7 cellular contexts compared by ENCODE assay signal in the genomic region with DNA sequence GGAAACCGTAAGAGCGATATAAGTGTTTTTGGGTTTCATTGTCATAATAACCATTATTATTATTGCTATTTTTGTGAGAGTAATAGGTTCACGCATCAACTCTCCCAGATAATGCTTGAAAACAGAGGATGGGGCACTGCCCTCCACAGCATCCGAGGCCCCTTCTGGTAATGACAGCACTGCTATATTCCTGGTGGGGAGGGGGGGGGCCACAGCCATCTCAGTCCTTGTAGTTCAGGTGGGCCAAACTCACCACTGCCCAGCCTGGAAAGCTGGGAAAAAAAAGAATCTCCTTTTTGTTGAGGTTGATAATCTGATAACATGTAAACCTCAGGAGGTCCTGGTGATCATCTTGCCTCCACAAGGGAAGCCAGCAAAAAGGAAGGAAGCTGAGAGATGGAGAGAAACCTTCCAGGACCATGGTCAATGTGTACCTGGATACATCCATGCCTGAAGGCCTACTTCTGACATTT. TPM values are rescaled to one million over a fixed set of nuclear protein-coding genes. Genes with fewer than 3 reads are reported as not detected.
DNase-seq lines count a peak whose midpoint lies in the region; ATAC-seq, FAIRE-seq and TF ChIP-seq lines count a peak whose summit lies in the region.

No MANE protein-coding gene starts in this region.

- H3K9me3 ChIP-seq in HUES64 (ENCODE audit: insufficient read depth, low read depth, low read length) (no peaks in the 10 kb centered on the region), keratinocyte (ENCODE audit: control insufficient read depth, low read depth, low read length) (no peaks in the 10 kb centered on the region)

- ATAC-seq in stimulated activated naive CD8-positive, alpha-beta T cell treated with anti-CD3 and anti-CD28 coated beads, Interleukin-15, amount 100 ng/mL, for 72 hours, result no peak

- no peaks in the 10 kb centered on the region for H3K36me3 Mint-ChIP-seq in activated naive CD8-positive, alpha-beta T cell

- TF ChIP-seq CTCF in keratinocyte (optimal IDR thresholded peaks at IDR 0.05 in 1 of 3, IDR thresholded peaks at IDR 0.05 in 1 of 3, conservative IDR thresholded peaks at IDR 0.05 in 1 of 3; ENCODE audit: extremely low read depth in 1 of 3, insufficient read depth in 2 of 3, low read length in 3 of 3), result no peak

- H3K36me3 ChIP-seq in HUES64 (ENCODE audit: insufficient read depth, low read length), result no peaks in the 10 kb centered on the region; the same call in 1 of the 2 replicates
- H3K36me3 ChIP-seq in keratinocyte (ENCODE audit: control insufficient read depth in 2 of 2, extremely low read depth in 1 of 2, insufficient read depth in 2 of 2, low read length in 2 of 2), result peaks cover 0 to 2% of the 10 kb centered on the region in 2 experiments

- H3K27me3 ChIP-seq in HUES64 (ENCODE audit: insufficient read depth, low read length) (no peaks in the 10 kb centered on the region), keratinocyte (ENCODE audit: control insufficient read depth, extremely low read depth, insufficient read depth, low read length) (no peaks in the 10 kb centered on the region)

- no peak for FAIRE-seq in keratinocyte (lab: Jason Lieb, UNC)

- no peaks in the 10 kb centered on the region for H3K27me3 Mint-ChIP-seq in activated naive CD8-positive, alpha-beta T cell
- H3K27me3 Mint-ChIP-seq in stimulated activated naive CD8-positive, alpha-beta T cell treated with anti-CD3 and anti-CD28 coated beads, Interleukin-15, amount 100 ng/mL, for 72 hours, result no peaks in the 10 kb centered on the region

- DNase-seq in keratinocyte (ENCODE audit: low read depth, low spot score) (no peak), foreskin melanocyte (no peak), NCI-H2081 (lab: John Stamatoyannopoulos, UW) (no peak), dedifferentiated amniotic fluid mesenchymal stem cell (ENCODE audit: extremely low spot score) (no peak)
- DNase-seq in stimulated activated naive CD8-positive, alpha-beta T cell treated with anti-CD3 and anti-CD28 coated beads, Interleukin-15, amount 100 ng/mL, for 72 hours, result no peak

- H3K4me3 Mint-ChIP-seq in activated naive CD8-positive, alpha-beta T cell, result peak overlapping the region; percentile 97
- peak overlapping the region; percentile 90 to 98 for H3K4me3 Mint-ChIP-seq in stimulated activated naive CD8-positive, alpha-beta T cell treated with anti-CD3 and anti-CD28 coated beads, Interleukin-15, amount 100 ng/mL, for 72 hours

- H3K27ac Mint-ChIP-seq in activated naive CD8-positive, alpha-beta T cell, result peak overlapping the region; percentile 96
- peak overlapping the region; percentile 98 to 99 for H3K27ac Mint-ChIP-seq in stimulated activated naive CD8-positive, alpha-beta T cell treated with anti-CD3 and anti-CD28 coated beads, Interleukin-15, amount 100 ng/mL, for 72 hours

- peaks cover 16% of the 10 kb centered on the region for H3K79me2 ChIP-seq in keratinocyte (ENCODE audit: control insufficient read depth, insufficient read depth, low read length)

- no peaks in the 10 kb centered on the region for H4K20me1 ChIP-seq in keratinocyte (ENCODE audit: control insufficient read depth, extremely low read depth, insufficient read depth, low read length)

- no peaks in the 10 kb centered on the region for H3K9me1 ChIP-seq in keratinocyte (ENCODE audit: control insufficient read depth, extremely low read depth, insufficient read depth, low read length)

- peak overlapping the region; percentile 52 for H3K4me2 ChIP-seq in keratinocyte (ENCODE audit: control insufficient read depth, extremely low read depth, insufficient read depth, low read depth, low read length)

- H3K9me3 Mint-ChIP-seq in activated naive CD8-positive, alpha-beta T cell (ENCODE audit: low read depth), result no peaks in the 10 kb centered on the region
- no peaks in the 10 kb centered on the region for H3K9me3 Mint-ChIP-seq in stimulated activated naive CD8-positive, alpha-beta T cell treated with anti-CD3 and anti-CD28 coated beads, Interleukin-15, amount 100 ng/mL, for 72 hours

- H3K4me1 ChIP-seq in HUES64 (ENCODE audit: insufficient read depth, low read length) (0 out of 2 replicates have a peak, but pooled peaks cover 4% of the 10 kb centered on the region), keratinocyte (ENCODE audit: control insufficient read depth, extremely low read depth, insufficient read depth, low read length) (peaks cover 7% of the 10 kb centered on the region)

- H3K9ac ChIP-seq in HUES64 (ENCODE audit: low read depth, low read length) (no peak overlapping the region), keratinocyte (ENCODE audit: control insufficient read depth, extremely low read depth, insufficient read depth, low read length) (peak overlapping the region; percentile 97)

- H2AFZ ChIP-seq in keratinocyte (ENCODE audit: control insufficient read depth, low read length), result peak overlapping the region; percentile 88

- 93% methylated on average over 3 of the region's 4 CpGs for WGBS in HUES64

- peaks cover 11% of the 10 kb centered on the region for H3K4me1 Mint-ChIP-seq in activated naive CD8-positive, alpha-beta T cell (ENCODE audit: low read depth)
- peaks cover 33% of the 10 kb centered on the region for H3K4me1 Mint-ChIP-seq in stimulated activated naive CD8-positive, alpha-beta T cell treated with anti-CD3 and anti-CD28 coated beads, Interleukin-15, amount 100 ng/mL, for 72 hours

- no peak overlapping the region for H3K27ac ChIP-seq in HUES64 (ENCODE audit: low read depth, low read length)
- H3K27ac ChIP-seq in keratinocyte (ENCODE audit: control insufficient read depth, insufficient read depth, low read length), result peak overlapping the region; percentile 91

- dilution Hi-C loops in keratinocyte (cut with MboI; ENCODE audit: extremely low pct_ligation_motif_present, low sequenced_read_pairs), result no loop called here

- H3K4me3 ChIP-seq in HUES64 (ENCODE audit: low read length) (peak overlapping the region; percentile 84), keratinocyte (ENCODE audit: control insufficient read depth in 2 of 3, extremely low read depth in 1 of 3, insufficient read depth in 2 of 3, low read depth in 1 of 3, low read length in 3 of 3) (peak overlapping the region; percentile 82 to 89 (median 89))

RNA-seq across cellular contexts. Expression of a gene that starts 0.7 kb away (rescaled TPM):
- 3.0 TPM for polyA plus RNA-seq in HUES64 (2013, experiment 1 of 2)
- polyA plus RNA-seq in HUES64 (2013, experiment 2 of 2), result 4.1 TPM
- 0.71 to 1.5 TPM (median 1.4 TPM) in 3 replicates for polyA plus RNA-seq in keratinocyte
- polyA plus RNA-seq in keratinocyte (2011; ENCODE audit: low read depth), result 0.29 TPM
- polyA plus RNA-seq in keratinocyte (2011; cell fraction: cytosol; rRNA removed), result 0.60 and 1.6 TPM in 2 replicates
- 0.83 and 1.1 TPM in 2 replicates for polyA plus RNA-seq in keratinocyte (2011; cell fraction: nucleus; rRNA removed)
- 2.2 and 2.6 TPM in 2 replicates for polyA plus RNA-seq in keratinocyte (2012; ENCODE audit: low replicate concordance)
- 0.22 to 0.79 TPM (median 0.69 TPM) in 3 replicates for polyA minus RNA-seq in keratinocyte
- not detected for polyA minus RNA-seq in keratinocyte (2011; cell fraction: cytosol; rRNA and poly(A)+ RNA removed)
- 1.2 TPM in 1 of 2 replicates, not detected in the other for polyA minus RNA-seq in keratinocyte (2011; cell fraction: nucleus; rRNA and poly(A)+ RNA removed)
